In genomic region chr1:37841652-37842051, GRCh38 we compare ENCODE assay signal across 15 cellular contexts.
"Had no signal": no experiment of that assay in that cellular context is flagged by ENCODE, and none has a peak within 500 bp of the region (broad histone marks: within the 10 kb centered on the region; RNA-seq: fewer than 3 reads in every experiment).

No MANE protein-coding gene starts in this region.

- DNase-seq: dermis blood vessel endothelial cell; dorsolateral prefrontal cortex; effector CD4-positive, alpha-beta T cell; effector memory CD4-positive, alpha-beta T cell; foreskin keratinocyte; heart left ventricle; hypothalamus; left cardiac atrium; left lung; mammary epithelial cell; mesendoderm; midbrain; naive thymus-derived CD4-positive, alpha-beta T cell had no signal

- H3K4me3 Mint-ChIP-seq: memory B cell; naive thymus-derived CD4-positive, alpha-beta T cell had no signal

- ATAC-seq: foreskin keratinocyte; gastroesophageal sphincter; heart left ventricle; left cardiac atrium; left lung; naive thymus-derived CD4-positive, alpha-beta T cell had no signal

- H3K9me3 Mint-ChIP-seq: memory B cell; naive thymus-derived CD4-positive, alpha-beta T cell had no signal

- H3K27ac Mint-ChIP-seq: memory B cell had no signal

- H3K27me3 Mint-ChIP-seq: memory B cell; naive thymus-derived CD4-positive, alpha-beta T cell had no signal
